ENCODE assay signal across 8 cellular contexts in the genomic region with DNA sequence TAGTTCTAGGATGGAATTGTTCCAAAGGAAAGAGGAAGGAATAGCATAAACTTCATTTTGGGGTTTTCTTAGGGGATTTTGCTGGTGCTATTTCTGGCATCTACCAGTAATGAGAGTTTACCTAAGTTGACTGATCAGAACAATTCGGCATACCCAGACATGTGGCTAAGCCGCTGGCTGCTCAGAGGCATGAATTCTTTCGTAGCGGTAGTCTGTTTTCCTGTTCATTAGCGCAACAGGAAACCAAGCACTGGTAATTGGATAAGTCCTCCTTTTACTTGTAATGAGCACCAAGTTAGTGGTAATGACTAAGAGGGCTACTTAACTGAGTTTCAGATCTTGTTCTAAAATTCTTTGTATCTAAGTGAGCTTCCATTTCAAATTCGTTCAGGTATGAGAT. TPM values are rescaled to one million over a fixed set of nuclear protein-coding genes. Genes with fewer than 3 reads are reported as not detected.
A peak's percentile ranks its signal among the peaks of the same experiment; 100 is the strongest.
DNase-seq lines count a peak whose midpoint lies in the region; ATAC-seq, FAIRE-seq and TF ChIP-seq lines count a peak whose summit lies in the region.

No MANE protein-coding gene starts in this region.

- FAIRE-seq in astrocyte (lab: Jason Lieb, UNC) = no peak

- no peaks in the 10 kb centered on the region for H3K9me3 ChIP-seq in astrocyte (ENCODE audit: insufficient read depth, low read depth, low read length)
- H3K9me3 ChIP-seq in breast epithelium = no peaks in the 10 kb centered on the region

- DNase-seq in GM12865 (ENCODE audit: low read depth) (peak; percentile 93), KG1 (lab: John Stamatoyannopoulos, UW) (peak; percentile 30), astrocyte (ENCODE audit: low read depth) (peak; percentile 4), DMS53 treated with DMSO at 0.1 percent for 48 hours (lab: John Stamatoyannopoulos, UW; ENCODE audit: unreplicated experiment) (no peak), chondrocyte (ENCODE audit: low spot score) (no peak), retina (no peak), breast epithelium (ENCODE audit: low spot score in 2 of 2) (no peak)

- no peak for TF ChIP-seq POLR2A in breast epithelium (IDR thresholded peaks at IDR 0.05)

- H4K20me1 ChIP-seq in astrocyte (ENCODE audit: insufficient read depth, low read length) = no peaks in the 10 kb centered on the region

- no peak overlapping the region for H3K4me2 ChIP-seq in astrocyte (ENCODE audit: low read length)

- no peak overlapping the region for H3K27ac ChIP-seq in astrocyte (ENCODE audit: low read depth, low read length)
- H3K27ac ChIP-seq in breast epithelium = no peak overlapping the region

- no peaks in the 10 kb centered on the region for H3K27me3 Mint-ChIP-seq in astrocyte (ENCODE audit: low read depth, unreplicated experiment)
- no peaks in the 10 kb centered on the region for H3K27me3 Mint-ChIP-seq in chondrocyte (ENCODE audit: low read depth)

- H3K4me3 Mint-ChIP-seq in astrocyte (ENCODE audit: unreplicated experiment) (no peak overlapping the region), chondrocyte (ENCODE audit: unreplicated experiment) (no peak overlapping the region)

- H3K27ac Mint-ChIP-seq in astrocyte (ENCODE audit: unreplicated experiment) (no peak overlapping the region), chondrocyte (ENCODE audit: unreplicated experiment) (no peak overlapping the region)

- H3K36me3 ChIP-seq in astrocyte (ENCODE audit: insufficient read depth, low read length) (no peaks in the 10 kb centered on the region), breast epithelium (no peaks in the 10 kb centered on the region)

- intact Hi-C loops in breast epithelium (cut with DNase I; ENCODE audit: low total_unique reads) = no loop called here

- H3K9me3 Mint-ChIP-seq in astrocyte (ENCODE audit: unreplicated experiment) = peaks cover 4% of the 10 kb centered on the region
- no peaks in the 10 kb centered on the region for H3K9me3 Mint-ChIP-seq in chondrocyte (ENCODE audit: low read depth)

- no peak for TF ChIP-seq CTCF in GM12865 (IDR thresholded peaks at IDR 0.05; ENCODE audit: insufficient read depth, low read depth, low read length, missing control alignments)
- TF ChIP-seq CTCF in astrocyte (IDR thresholded peaks at IDR 0.05; ENCODE audit: insufficient read depth, low read depth, low read length) = no peak
- TF ChIP-seq CTCF in chondrocyte (IDR thresholded peaks at IDR 0.05) = no peak
- TF ChIP-seq CTCF in breast epithelium (IDR thresholded peaks at IDR 0.05) = no peak

- H3K4me1 ChIP-seq in astrocyte (ENCODE audit: insufficient read depth, low read length) (no peaks in the 10 kb centered on the region), breast epithelium (no peaks in the 10 kb centered on the region)

- no peak overlapping the region for H2AFZ ChIP-seq in astrocyte (ENCODE audit: low read depth, low read length)

- no peaks in the 10 kb centered on the region for H3K27me3 ChIP-seq in astrocyte (ENCODE audit: insufficient read depth, low read length)
- H3K27me3 ChIP-seq in breast epithelium = no peaks in the 10 kb centered on the region

- peaks cover 8% of the 10 kb centered on the region for H3K4me1 Mint-ChIP-seq in astrocyte (ENCODE audit: low read depth, unreplicated experiment)
- no peaks in the 10 kb centered on the region for H3K4me1 Mint-ChIP-seq in chondrocyte (ENCODE audit: low read depth)

- peaks cover 35% of the 10 kb centered on the region for H3K36me3 Mint-ChIP-seq in astrocyte (ENCODE audit: low read depth, unreplicated experiment)
- peaks cover 9% of the 10 kb centered on the region for H3K36me3 Mint-ChIP-seq in chondrocyte (ENCODE audit: low read depth)

- no peaks in the 10 kb centered on the region for H3K79me2 ChIP-seq in astrocyte (ENCODE audit: insufficient read depth, low read length)

- ATAC-seq in GM21529 (IDR thresholded peaks at IDR 0.05; ENCODE audit: unreplicated experiment) = peak; percentile 37

- H3K9ac ChIP-seq in astrocyte (ENCODE audit: low read length) = no peak overlapping the region

- H3K4me3 ChIP-seq in GM12865 (ENCODE audit: low read depth, low read length) (no peak overlapping the region), astrocyte (ENCODE audit: insufficient read depth, low read depth, low read length) (no peak overlapping the region), breast epithelium (no peak overlapping the region)

RNA-seq across cellular contexts. Expression of gene C21orf91, which starts 38.6 kb away (rescaled TPM):
- total RNA-seq in astrocyte (31.9 and 33.6 TPM in 2 replicates), chondrocyte (10.4 to 15.1 TPM (median 12.9 TPM) in 3 replicates), breast epithelium (10 to 100 TPM in 1 of 3 donors, 1 to 10 TPM in 2; 7.5 to 14.8 (median 9.8) TPM)

Comparison
In these comparisons a context has a peak if more than half of its experiments do, and no peak if none do; other contexts are left out.
1. DNase-seq: peak in GM12865 (single experiment), KG1 (single experiment) and astrocyte (single experiment); none in DMS53 treated with DMSO at 0.1 percent for 48 hours (single experiment), chondrocyte (single experiment), retina (single experiment) and breast epithelium (0 of 2).